11 cellular contexts compared by ENCODE assay signal in the genomic region with DNA sequence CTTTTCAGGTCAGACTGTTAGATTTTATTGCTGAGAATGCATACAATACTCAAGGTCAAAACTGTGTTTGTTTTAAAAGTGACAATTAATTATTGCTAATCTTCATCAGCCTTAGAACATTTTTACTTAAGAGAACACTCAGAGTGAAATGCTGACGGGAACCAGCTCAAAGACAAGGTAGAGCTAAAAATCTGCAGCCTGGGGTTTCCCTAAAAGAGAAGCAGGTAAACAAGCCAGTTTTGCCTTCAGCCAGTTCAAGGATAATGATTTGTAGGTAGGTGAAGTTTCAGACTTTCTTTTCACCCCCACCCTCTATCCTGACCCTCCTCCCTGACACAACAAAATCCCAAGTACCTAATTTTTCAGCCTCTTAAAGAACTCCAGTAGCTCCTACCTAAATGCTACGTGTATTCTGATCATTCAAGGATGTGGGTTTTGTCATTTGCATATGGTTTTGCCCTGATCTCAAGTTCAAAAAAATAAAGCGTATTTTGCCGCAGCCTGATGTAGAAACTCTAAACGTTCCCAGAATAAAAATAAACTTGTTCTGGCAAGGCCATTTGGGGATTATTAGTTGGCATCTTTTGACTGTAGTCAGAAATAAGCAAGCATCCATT.
A peak's percentile ranks its signal among the peaks of the same experiment; 100 is the strongest.
DNase-seq lines count a peak whose midpoint lies in the region; ATAC-seq and TF ChIP-seq lines count a peak whose summit lies in the region.
"Had no signal": no experiment of that assay in that cellular context is flagged by ENCODE, and none has a peak within 500 bp of the region (broad histone marks: within the 10 kb centered on the region; RNA-seq: fewer than 3 reads in every experiment).

No MANE protein-coding gene starts in this region.

- H3K9me3 Mint-ChIP-seq in activated naive CD4-positive, alpha-beta T cell treated with anti-CD3 and anti-CD28 coated beads for 36 hours, result peaks cover 1% of the 10 kb centered on the region
- H3K9me3 Mint-ChIP-seq in activated naive CD4-positive, alpha-beta T cell treated with anti-CD3 and anti-CD28 coated beads, Interleukin-2, amount 10 ng/mL, durations not matched to agents 7 days and 5 days, result peaks cover 7% of the 10 kb centered on the region

- H3K36me3 ChIP-seq in thoracic aorta, result no peaks in the 10 kb centered on the region
- H3K36me3 ChIP-seq: colonic mucosa, ovary had no signal

- ATAC-seq in GM21723 (IDR thresholded peaks at IDR 0.05; ENCODE audit: unreplicated experiment) (peak; percentile 94), HG03342 (IDR thresholded peaks at IDR 0.05; ENCODE audit: unreplicated experiment) (peak; percentile 91), thoracic aorta (ENCODE audit: insufficient number of reproducible peaks, low FRiP score, low read depth) (no peak), left ventricle myocardium superior (no peak)

- H3K4me1 ChIP-seq in thoracic aorta (ENCODE audit: control insufficient read depth in 1 of 2, low read depth in 2 of 2), result peaks cover 4 to 21% of the 10 kb centered on the region in 2 donors
- H3K4me1 ChIP-seq: colonic mucosa had no signal

- intact Hi-C loops in activated naive CD4-positive, alpha-beta T cell treated with anti-CD3 and anti-CD28 coated beads for 36 hours (cut with micrococcal nuclease), result loop anchor here (1.0 to 10.0 kb wide), 6 partner anchors 26 to 1119 kb away; partner anchors contain the start of genes EFNA5 and FBXL17
- intact Hi-C loops in left ventricle myocardium superior (cut with micrococcal nuclease), result no loop called here

- no peak overlapping the region for H3K27ac ChIP-seq in thoracic aorta
- H3K27ac ChIP-seq: colonic mucosa, ovary had no signal

- peak overlapping the region; percentile 6 for H3K4me3 ChIP-seq in thoracic aorta
- H3K4me3 ChIP-seq: colonic mucosa, ovary had no signal

- CTCF ChIA-PET in activated naive CD4-positive, alpha-beta T cell treated with anti-CD3 and anti-CD28 coated beads for 36 hours (lab: Charles Lee), result interaction anchor here (1.0 kb wide), 1 partner anchor 16 kb away, joined by 8 read pairs; no protein-coding TSS in a partner anchor
- CTCF ChIA-PET in activated naive CD4-positive, alpha-beta T cell treated with anti-CD3 and anti-CD28 coated beads, Interleukin-2, amount 10 ng/mL, durations not matched to agents 7 days and 5 days (lab: Charles Lee), result interaction anchor here (0.8 to 1.0 kb wide), 2 partner anchors 15 to 41 kb away, joined by 3 read pairs; no protein-coding TSS in a partner anchor

- no peaks in the 10 kb centered on the region for H3K27me3 ChIP-seq in thoracic aorta (replicated peaks; ENCODE audit: insufficient read depth)
- H3K27me3 ChIP-seq: colonic mucosa, ovary had no signal

- H3K9me3 ChIP-seq in thoracic aorta, result no peaks in the 10 kb centered on the region
- H3K9me3 ChIP-seq: colonic mucosa, ovary had no signal

- peak; percentile 6 for DNase-seq in activated naive CD4-positive, alpha-beta T cell treated with anti-CD3 and anti-CD28 coated beads for 36 hours
- DNase-seq in activated naive CD4-positive, alpha-beta T cell treated with anti-CD3 and anti-CD28 coated beads, Interleukin-2, amount 10 ng/mL, durations not matched to agents 7 days and 5 days, result no peak
- no peak for DNase-seq in thoracic aorta (ENCODE audit: low spot score)
- no peak for DNase-seq in NCI-H187 (lab: John Stamatoyannopoulos, UW)
- DNase-seq in hypothalamus (lab: John Stamatoyannopoulos, UW), result no peak
- DNase-seq in left ventricle myocardium superior, result no peak
- DNase-seq: colonic mucosa, ovary, RPMI8226 had no signal

- no peak for TF ChIP-seq CTCF in thoracic aorta (IDR thresholded peaks at IDR 0.05)

- H3K36me3 Mint-ChIP-seq in activated naive CD4-positive, alpha-beta T cell treated with anti-CD3 and anti-CD28 coated beads for 36 hours (ENCODE audit: low read depth), result no peaks in the 10 kb centered on the region
- H3K36me3 Mint-ChIP-seq in activated naive CD4-positive, alpha-beta T cell treated with anti-CD3 and anti-CD28 coated beads, Interleukin-2, amount 10 ng/mL, durations not matched to agents 7 days and 5 days, result no peaks in the 10 kb centered on the region

- H3K27ac Mint-ChIP-seq in activated naive CD4-positive, alpha-beta T cell treated with anti-CD3 and anti-CD28 coated beads for 36 hours, result peak overlapping the region; percentile 7
- H3K27ac Mint-ChIP-seq in activated naive CD4-positive, alpha-beta T cell treated with anti-CD3 and anti-CD28 coated beads, Interleukin-2, amount 10 ng/mL, durations not matched to agents 7 days and 5 days, result no peak overlapping the region

- H3K4me3 Mint-ChIP-seq in activated naive CD4-positive, alpha-beta T cell treated with anti-CD3 and anti-CD28 coated beads for 36 hours, result no peak overlapping the region
- no peak overlapping the region for H3K4me3 Mint-ChIP-seq in activated naive CD4-positive, alpha-beta T cell treated with anti-CD3 and anti-CD28 coated beads, Interleukin-2, amount 10 ng/mL, durations not matched to agents 7 days and 5 days

- H3K27me3 Mint-ChIP-seq in activated naive CD4-positive, alpha-beta T cell treated with anti-CD3 and anti-CD28 coated beads for 36 hours (ENCODE audit: low read depth), result peaks cover 6% of the 10 kb centered on the region
- H3K27me3 Mint-ChIP-seq in activated naive CD4-positive, alpha-beta T cell treated with anti-CD3 and anti-CD28 coated beads, Interleukin-2, amount 10 ng/mL, durations not matched to agents 7 days and 5 days, result no peaks in the 10 kb centered on the region

- H3K4me1 Mint-ChIP-seq in activated naive CD4-positive, alpha-beta T cell treated with anti-CD3 and anti-CD28 coated beads for 36 hours (ENCODE audit: low read depth), result peaks cover 6% of the 10 kb centered on the region
- peaks cover 9% of the 10 kb centered on the region for H3K4me1 Mint-ChIP-seq in activated naive CD4-positive, alpha-beta T cell treated with anti-CD3 and anti-CD28 coated beads, Interleukin-2, amount 10 ng/mL, durations not matched to agents 7 days and 5 days

Comparison
In these comparisons a context has a peak if more than half of its experiments do, and no peak if none do; other contexts are left out.
1. ATAC-seq: peak in GM21723 (single experiment) and HG03342 (single experiment); none in thoracic aorta (single experiment) and left ventricle myocardium superior (single experiment).